24 cellular contexts compared by ENCODE assay signal in genomic region chr17:42027540-42027889, GRCh38. TPM values are rescaled to one million over a fixed set of nuclear protein-coding genes. Genes with fewer than 3 reads are reported as not detected.
DNase-seq lines count a peak whose midpoint lies in the region; ATAC-seq and TF ChIP-seq lines count a peak whose summit lies in the region.
"Had no signal": no experiment of that assay in that cellular context is flagged by ENCODE, and none has a peak within 500 bp of the region (broad histone marks: within the 10 kb centered on the region; RNA-seq: fewer than 3 reads in every experiment).

No MANE protein-coding gene starts in this region.

- H3K27me3 Mint-ChIP-seq in activated T-helper 2 cell treated with anti-CD3 and anti-CD28 coated beads, Interferon-gamma antibody, Interleukin-2, Interleukin-4, amounts not matched to agents 10 μg/mL and 5 μg/mL and 100 μg/mL, durations not matched to agents 14 hours and 24 hours and 36 hours (ENCODE audit: low read depth): no peaks in the 10 kb centered on the region

- H3K4me3 ChIP-seq in cardiac muscle cell (no peak overlapping the region), right atrium auricular region (no peak overlapping the region), ectodermal cell (ENCODE audit: insufficient read depth, low read depth, low read length) (peak overlapping the region; percentile 16), neuron (ENCODE audit: low read length) (peak overlapping the region; percentile 15), dorsolateral prefrontal cortex (no peak overlapping the region)
- H3K4me3 ChIP-seq: BLaER1 treated with 17β-estradiol and CSF1 and Interleukin-3, amounts not matched to agents 10 nM and 100 nM; GM23338; MG63 had no signal

- H3K4me3 Mint-ChIP-seq in activated T-helper 2 cell treated with anti-CD3 and anti-CD28 coated beads, Interferon-gamma antibody, Interleukin-2, Interleukin-4, amounts not matched to agents 10 μg/mL and 5 μg/mL and 100 μg/mL, durations not matched to agents 14 hours and 24 hours and 36 hours (ENCODE audit: low read depth): no peak overlapping the region
- H3K4me3 Mint-ChIP-seq: CD4-positive, alpha-beta memory T cell had no signal

- H3K36me3 ChIP-seq in cardiac muscle cell (peaks cover 17% of the 10 kb centered on the region), right atrium auricular region (peaks cover 17% of the 10 kb centered on the region), ectodermal cell (ENCODE audit: control insufficient read depth, insufficient read depth, low read length) (peaks cover 13% of the 10 kb centered on the region), neuron (ENCODE audit: insufficient read depth, low read length) (peaks cover 15% of the 10 kb centered on the region)

- WGBS in ectodermal cell, 2 experiments: 44 to 57% methylated on average over 5 of the region's 5 CpGs

- H3K9me3 ChIP-seq in cardiac muscle cell (ENCODE audit: low read depth) (no peaks in the 10 kb centered on the region), right atrium auricular region (no peaks in the 10 kb centered on the region), ectodermal cell (ENCODE audit: control insufficient read depth, low read length) (no peaks in the 10 kb centered on the region), neuron (ENCODE audit: low read length) (no peaks in the 10 kb centered on the region)
- H3K9me3 ChIP-seq: BLaER1 treated with 17β-estradiol and CSF1 and Interleukin-3, amounts not matched to agents 10 nM and 100 nM; Caco-2; MG63; SK-N-SH had no signal

- H3K4me1 ChIP-seq in cardiac muscle cell (ENCODE audit: low read depth): peaks cover 11% of the 10 kb centered on the region
- peaks cover 0 to 17% of the 10 kb centered on the region in 2 donors for H3K4me1 ChIP-seq in right atrium auricular region
- H3K4me1 ChIP-seq in ectodermal cell (ENCODE audit: control insufficient read depth, insufficient read depth, low read length): peaks cover 35% of the 10 kb centered on the region
- peaks cover 40% of the 10 kb centered on the region for H3K4me1 ChIP-seq in neuron (ENCODE audit: insufficient read depth, low read length)

- intact Hi-C loops in dorsolateral prefrontal cortex (cut with DNase I): loop anchor here in 1 of 2 donors (5.0 kb wide), 1 partner anchor 75 kb away; no protein-coding TSS in a partner anchor
- intact Hi-C loops in activated T-helper 2 cell treated with anti-CD3 and anti-CD28 coated beads, Interferon-gamma antibody, Interleukin-2, Interleukin-4, amounts not matched to agents 10 μg/mL and 5 μg/mL and 100 μg/mL, durations not matched to agents 14 hours and 24 hours and 36 hours (cut with micrococcal nuclease): no loop called here

- H2AFZ ChIP-seq in neuron (ENCODE audit: low read depth, low read length): no peak overlapping the region

- peaks cover 19% of the 10 kb centered on the region for H3K36me3 Mint-ChIP-seq in activated T-helper 2 cell treated with anti-CD3 and anti-CD28 coated beads, Interferon-gamma antibody, Interleukin-2, Interleukin-4, amounts not matched to agents 10 μg/mL and 5 μg/mL and 100 μg/mL, durations not matched to agents 14 hours and 24 hours and 36 hours (ENCODE audit: low read depth)

- peak overlapping the region; percentile 16 for H3K27ac ChIP-seq in cardiac muscle cell
- no peak overlapping the region for H3K27ac ChIP-seq in right atrium auricular region
- H3K27ac ChIP-seq in ectodermal cell (ENCODE audit: insufficient read depth, low read depth, low read length, poor library complexity, severe bottlenecking): peak overlapping the region; percentile 83
- no peak overlapping the region for H3K27ac ChIP-seq in dorsolateral prefrontal cortex
- H3K27ac ChIP-seq: BLaER1 treated with 17β-estradiol and CSF1 and Interleukin-3, amounts not matched to agents 10 nM and 100 nM; RWPE1 had no signal

- DNase-seq in cardiac muscle cell (ENCODE audit: low read depth in 1 of 2, low spot score in 1 of 2) (no peak), right atrium auricular region (ENCODE audit: low spot score) (no peak), dorsolateral prefrontal cortex (no peak)
- DNase-seq in activated T-helper 2 cell treated with anti-CD3 and anti-CD28 coated beads, Interferon-gamma antibody, Interleukin-2, Interleukin-4, amounts not matched to agents 10 μg/mL and 5 μg/mL and 100 μg/mL, durations not matched to agents 14 hours and 24 hours and 36 hours (ENCODE audit: low spot score): no peak
- DNase-seq: 8988T, Caco-2, DMS 273 treated with DMSO at 0.1 percent for 48 hours, MG63, NCI-H1417 treated with DMSO at 0.1 percent for 48 hours, NCI-H187 treated with DMSO at 0.1 percent for 48 hours, NCI-H2107, NCI-H226, NCI-H510A treated with DMSO at 0.1 percent for 48 hours, NCI-H748 treated with DMSO at 0.1 percent for 48 hours, SHP77 treated with DMSO at 0.1 percent for 48 hours had no signal

- H3K4me1 Mint-ChIP-seq in activated T-helper 2 cell treated with anti-CD3 and anti-CD28 coated beads, Interferon-gamma antibody, Interleukin-2, Interleukin-4, amounts not matched to agents 10 μg/mL and 5 μg/mL and 100 μg/mL, durations not matched to agents 14 hours and 24 hours and 36 hours (ENCODE audit: low read depth): peaks cover 8% of the 10 kb centered on the region

- TF ChIP-seq CTCF in cardiac muscle cell (IDR thresholded peaks at IDR 0.05; ENCODE audit: low read depth, low read length): no peak
- no peak for TF ChIP-seq CTCF in right atrium auricular region (IDR thresholded peaks at IDR 0.05)
- TF ChIP-seq CTCF in dorsolateral prefrontal cortex (IDR thresholded peaks at IDR 0.05 in 54 of 56, conservative IDR thresholded peaks at IDR 0.05 in 2 of 56; ENCODE audit: low read depth in 1 of 56, partially characterized antibody in 56 of 56): no peak

- no peaks in the 10 kb centered on the region for H3K9me3 Mint-ChIP-seq in activated T-helper 2 cell treated with anti-CD3 and anti-CD28 coated beads, Interferon-gamma antibody, Interleukin-2, Interleukin-4, amounts not matched to agents 10 μg/mL and 5 μg/mL and 100 μg/mL, durations not matched to agents 14 hours and 24 hours and 36 hours
- H3K9me3 Mint-ChIP-seq: CD4-positive, alpha-beta memory T cell; GM23338 had no signal

- no peak for ATAC-seq in GM18498 (IDR thresholded peaks at IDR 0.05; ENCODE audit: unreplicated experiment)
- ATAC-seq: HCT116 had no signal

- no peak overlapping the region for H3K27ac Mint-ChIP-seq in activated T-helper 2 cell treated with anti-CD3 and anti-CD28 coated beads, Interferon-gamma antibody, Interleukin-2, Interleukin-4, amounts not matched to agents 10 μg/mL and 5 μg/mL and 100 μg/mL, durations not matched to agents 14 hours and 24 hours and 36 hours
- H3K27ac Mint-ChIP-seq: CD4-positive, alpha-beta memory T cell had no signal

- H3K27me3 ChIP-seq in cardiac muscle cell (no peaks in the 10 kb centered on the region), right atrium auricular region (no peaks in the 10 kb centered on the region), ectodermal cell (ENCODE audit: control insufficient read depth, insufficient read depth, low read length, poor library complexity, severe bottlenecking) (no peaks in the 10 kb centered on the region), neuron (ENCODE audit: insufficient read depth, low read length) (no peaks in the 10 kb centered on the region), dorsolateral prefrontal cortex (no peaks in the 10 kb centered on the region)
- H3K27me3 ChIP-seq: BLaER1 treated with 17β-estradiol and CSF1 and Interleukin-3, amounts not matched to agents 10 nM and 100 nM; MG63 had no signal

RNA-seq across cellular contexts. Expression of gene NKIRAS2, which starts 7.6 kb away (rescaled TPM):
- total RNA-seq in cardiac muscle cell: 113 and 125 TPM in 2 replicates
- 98.2 and 107 TPM in 2 replicates for polyA plus RNA-seq in cardiac muscle cell
- total RNA-seq in right atrium auricular region: 10 to 100 TPM; 64.8 to 69.8 TPM
- polyA plus RNA-seq in ectodermal cell (2013, experiment 1 of 4): 51.5 TPM
- polyA plus RNA-seq in ectodermal cell (2013, experiment 2 of 4): 53.4 TPM
- polyA plus RNA-seq in ectodermal cell (2013, experiment 3 of 4): 44.3 TPM
- 50.3 TPM for polyA plus RNA-seq in ectodermal cell (2013, experiment 4 of 4)
- 10 to 100 TPM in 106 of 120 experiments, 1 to 10 TPM in 14; 8.1 to 21.5 (median 12.5) TPM for total RNA-seq in dorsolateral prefrontal cortex
- 25.8 and 28.2 TPM in 2 replicates for total RNA-seq in activated T-helper 2 cell treated with anti-CD3 and anti-CD28 coated beads, Interferon-gamma antibody, Interleukin-2, Interleukin-4, amounts not matched to agents 10 μg/mL and 5 μg/mL and 100 μg/mL, durations not matched to agents 14 hours and 24 hours and 36 hours

RNA-seq across cellular contexts. Expression of gene DNAJC7, which starts 10.3 kb away (rescaled TPM):
- total RNA-seq in cardiac muscle cell (66.6 and 79.2 TPM in 2 replicates), right atrium auricular region (10 to 100 TPM; 42.7 to 47.1 TPM), dorsolateral prefrontal cortex (100 to 1,000 TPM in 114 of 120 experiments, 10 to 100 TPM in 6; 88.3 to 157 (median 125) TPM)
- 83.8 and 90.0 TPM in 2 replicates for polyA plus RNA-seq in cardiac muscle cell
- 113 TPM for polyA plus RNA-seq in ectodermal cell (2013, experiment 1 of 4)
- 107 TPM for polyA plus RNA-seq in ectodermal cell (2013, experiment 2 of 4)
- 76.6 TPM for polyA plus RNA-seq in ectodermal cell (2013, experiment 3 of 4)
- polyA plus RNA-seq in ectodermal cell (2013, experiment 4 of 4): 94.9 TPM
- total RNA-seq in activated T-helper 2 cell treated with anti-CD3 and anti-CD28 coated beads, Interferon-gamma antibody, Interleukin-2, Interleukin-4, amounts not matched to agents 10 μg/mL and 5 μg/mL and 100 μg/mL, durations not matched to agents 14 hours and 24 hours and 36 hours: 103 and 115 TPM in 2 replicates

RNA-seq across cellular contexts. Expression of gene C17orf113, which starts 22.9 kb away (rescaled TPM):
- 6.2 and 7.6 TPM in 2 replicates for total RNA-seq in cardiac muscle cell
- polyA plus RNA-seq in cardiac muscle cell: 4.5 and 4.7 TPM in 2 replicates
- under 1 TPM; 0.74 to 0.94 TPM for total RNA-seq in right atrium auricular region
- polyA plus RNA-seq in ectodermal cell (2013, experiment 1 of 4): 3.7 TPM
- 3.3 TPM for polyA plus RNA-seq in ectodermal cell (2013, experiment 2 of 4)
- 2.8 TPM for polyA plus RNA-seq in ectodermal cell (2013, experiment 3 of 4)
- 3.2 TPM for polyA plus RNA-seq in ectodermal cell (2013, experiment 4 of 4)
- total RNA-seq in dorsolateral prefrontal cortex: 1 to 10 TPM; 1.6 to 5.7 (median 3.4) TPM
- total RNA-seq in activated T-helper 2 cell treated with anti-CD3 and anti-CD28 coated beads, Interferon-gamma antibody, Interleukin-2, Interleukin-4, amounts not matched to agents 10 μg/mL and 5 μg/mL and 100 μg/mL, durations not matched to agents 14 hours and 24 hours and 36 hours: 0.05 and 0.21 TPM in 2 replicates

Comparison
In these comparisons a context has a peak if more than half of its experiments do, and no peak if none do; other contexts are left out.
1. H3K27ac ChIP-seq: peak in cardiac muscle cell (single experiment) and ectodermal cell (single experiment); none in right atrium auricular region (0 of 2) and dorsolateral prefrontal cortex (0 of 59).
2. H3K4me3 ChIP-seq: peak in ectodermal cell (single experiment) and neuron (single experiment); none in cardiac muscle cell (single experiment), right atrium auricular region (0 of 2) and dorsolateral prefrontal cortex (0 of 59).